ENCODE assay signal across 28 cellular contexts in the genomic region with DNA sequence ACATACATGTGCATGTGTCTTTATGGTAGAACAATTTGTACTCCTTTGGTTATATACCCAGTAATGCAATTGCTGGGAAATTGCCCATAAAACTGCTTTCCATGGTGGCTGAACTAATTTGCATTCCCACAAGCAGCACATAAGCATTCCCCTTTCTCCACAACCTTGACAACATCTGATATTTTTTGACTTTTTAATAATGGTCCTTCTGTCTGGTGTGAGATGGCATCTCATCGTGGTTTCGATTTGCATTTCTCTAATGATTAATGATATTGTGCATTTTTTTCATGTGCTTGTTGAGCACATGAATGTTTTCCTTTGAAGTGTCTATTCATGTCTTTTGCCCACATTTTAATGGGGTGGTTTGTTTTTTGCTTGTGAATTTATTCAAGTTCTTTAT.
"Had no signal": no experiment of that assay in that cellular context is flagged by ENCODE, and none has a peak within 500 bp of the region (broad histone marks: within the 10 kb centered on the region; RNA-seq: fewer than 3 reads in every experiment).

No MANE protein-coding gene starts in this region.

- H3K4me3 Mint-ChIP-seq: immature natural killer cell; naive thymus-derived CD8-positive, alpha-beta T cell; nephron; neural crest cell; stimulated activated memory B cell treated with anti-CD40 and anti-IgM and Interleukin-4, amounts not matched to agents 10 μg/mL and 1 μg/mL and 100 μg/mL, for 72 hours; stimulated activated naive CD8-positive, alpha-beta T cell treated with anti-CD3 and anti-CD28 coated beads, Interleukin-15, amount 100 ng/mL, for 72 hours; type B pancreatic cell had no signal

- H3K9me3 Mint-ChIP-seq: nephron; neural crest cell; stimulated activated memory B cell treated with anti-CD40 and anti-IgM and Interleukin-4, amounts not matched to agents 10 μg/mL and 1 μg/mL and 100 μg/mL, for 72 hours; stimulated activated naive CD8-positive, alpha-beta T cell treated with anti-CD3 and anti-CD28 coated beads, Interleukin-15, amount 100 ng/mL, for 72 hours; type B pancreatic cell had no signal

- H3K27me3 Mint-ChIP-seq: naive thymus-derived CD8-positive, alpha-beta T cell; progenitor cell of endocrine pancreas; stimulated activated memory B cell treated with anti-CD40 and anti-IgM and Interleukin-4, amounts not matched to agents 10 μg/mL and 1 μg/mL and 100 μg/mL, for 72 hours; stimulated activated naive CD8-positive, alpha-beta T cell treated with anti-CD3 and anti-CD28 coated beads, Interleukin-15, amount 100 ng/mL, for 72 hours; type B pancreatic cell had no signal

- DNase-seq: hypothalamus; immature natural killer cell; kidney; left colon; left lung; lower lobe of right lung; mammary epithelial cell; mesenchymal stem cell; naive thymus-derived CD8-positive, alpha-beta T cell; occipital lobe; right lobe of liver; stimulated activated CD4-positive, alpha-beta T cell treated with anti-CD3 and anti-CD28 coated beads, Interleukin-1b, Interleukin-23, amount 100 ng/mL, for 48 hours; stimulated activated CD4-positive, alpha-beta T cell treated with anti-CD3 and anti-CD28 coated beads, Interleukin-2, amount 100 ng/mL, for 48 hours; stimulated activated CD4-positive, alpha-beta T cell treated with anti-CD3 and anti-CD28 coated beads, Interleukin-4, amount 100 ng/mL, for 4 hours; stimulated activated CD8-positive, alpha-beta memory T cell treated with anti-CD3 and anti-CD28 coated beads, Interleukin-4, amount 100 ng/mL, for 48 hours; stimulated activated naive CD4-positive, alpha-beta T cell treated with Interleukin-2 at 50 U/mL for 16 hours; stimulated activated naive CD8-positive, alpha-beta T cell treated with anti-CD3 and anti-CD28 coated beads, Interleukin-15, amount 100 ng/mL, for 72 hours; substantia nigra; uterus had no signal

- H3K9me3 ChIP-seq: left lung, lower lobe of right lung, neutrophil, right atrium auricular region, right lobe of liver, tibial nerve, uterus had no signal

- H3K4me1 ChIP-seq: left lung, lower lobe of right lung, right atrium auricular region, right lobe of liver, tibial nerve, uterus had no signal

- H3K36me3 Mint-ChIP-seq: naive thymus-derived CD8-positive, alpha-beta T cell; stimulated activated memory B cell treated with anti-CD40 and anti-IgM and Interleukin-4, amounts not matched to agents 10 μg/mL and 1 μg/mL and 100 μg/mL, for 72 hours; type B pancreatic cell had no signal

- H3K36me3 ChIP-seq: left lung, lower lobe of right lung, neutrophil, right atrium auricular region, right lobe of liver, tibial nerve, uterus had no signal

- H3K4me3 ChIP-seq: left lung, lower lobe of right lung, right atrium auricular region, right lobe of liver, smooth muscle cell, tibial nerve, uterus had no signal

- H3K27ac Mint-ChIP-seq: immature natural killer cell; naive thymus-derived CD8-positive, alpha-beta T cell; nephron; progenitor cell of endocrine pancreas; stimulated activated memory B cell treated with anti-CD40 and anti-IgM and Interleukin-4, amounts not matched to agents 10 μg/mL and 1 μg/mL and 100 μg/mL, for 72 hours; stimulated activated naive CD8-positive, alpha-beta T cell treated with anti-CD3 and anti-CD28 coated beads, Interleukin-15, amount 100 ng/mL, for 72 hours; type B pancreatic cell had no signal

- ATAC-seq: left colon; left lung; lower lobe of right lung; naive thymus-derived CD8-positive, alpha-beta T cell; right lobe of liver; stimulated activated memory B cell treated with anti-CD40 and anti-IgM and Interleukin-4, amounts not matched to agents 10 μg/mL and 1 μg/mL and 100 μg/mL, for 72 hours; stimulated activated naive CD8-positive, alpha-beta T cell treated with anti-CD3 and anti-CD28 coated beads, Interleukin-15, amount 100 ng/mL, for 72 hours had no signal

- H3K27ac ChIP-seq: left lung, lower lobe of right lung, neutrophil, right atrium auricular region, right lobe of liver, tibial nerve, uterus had no signal

- H3K27me3 ChIP-seq: left lung, neutrophil, right atrium auricular region, right lobe of liver, tibial nerve, uterus had no signal

- H3K4me1 Mint-ChIP-seq: immature natural killer cell; naive thymus-derived CD8-positive, alpha-beta T cell; nephron; neural crest cell; stimulated activated memory B cell treated with anti-CD40 and anti-IgM and Interleukin-4, amounts not matched to agents 10 μg/mL and 1 μg/mL and 100 μg/mL, for 72 hours; stimulated activated naive CD8-positive, alpha-beta T cell treated with anti-CD3 and anti-CD28 coated beads, Interleukin-15, amount 100 ng/mL, for 72 hours had no signal
